13 cellular contexts compared by ENCODE assay signal in genomic region chr13:97205971-97206370, GRCh38. TPM values are rescaled to one million over a fixed set of nuclear protein-coding genes. Genes with fewer than 3 reads are reported as not detected.
DNase-seq lines count a peak whose midpoint lies in the region; ATAC-seq and TF ChIP-seq lines count a peak whose summit lies in the region.
"Had no signal": no experiment of that assay in that cellular context is flagged by ENCODE, and none has a peak within 500 bp of the region (broad histone marks: within the 10 kb centered on the region; RNA-seq: fewer than 3 reads in every experiment).

No MANE protein-coding gene starts in this region.

- no peak overlapping the region for H3K4me3 Mint-ChIP-seq in effector memory CD8-positive, alpha-beta T cell
- no peak overlapping the region for H3K4me3 Mint-ChIP-seq in T-helper 2 cell treated with Interferon-gamma antibody and Interleukin-4, amounts not matched to agents 5 μg/mL and 100 μg/mL, for 36 hours
- H3K4me3 Mint-ChIP-seq: CD4-positive, CD25-positive, alpha-beta regulatory T cell had no signal

- no peaks in the 10 kb centered on the region for H3K36me3 Mint-ChIP-seq in effector memory CD8-positive, alpha-beta T cell (ENCODE audit: insufficient read depth)
- H3K36me3 Mint-ChIP-seq in T-helper 2 cell treated with Interferon-gamma antibody and Interleukin-4, amounts not matched to agents 5 μg/mL and 100 μg/mL, for 36 hours (ENCODE audit: low read depth): peaks cover 14% of the 10 kb centered on the region
- H3K36me3 Mint-ChIP-seq: CD4-positive, CD25-positive, alpha-beta regulatory T cell had no signal

- H3K4me1 Mint-ChIP-seq in effector memory CD8-positive, alpha-beta T cell (ENCODE audit: low read depth in 2 of 2): peaks cover 5 to 12% of the 10 kb centered on the region in 2 donors
- H3K4me1 Mint-ChIP-seq in T-helper 2 cell treated with Interferon-gamma antibody and Interleukin-4, amounts not matched to agents 5 μg/mL and 100 μg/mL, for 36 hours (ENCODE audit: low read depth): peaks cover 25% of the 10 kb centered on the region

- no peak overlapping the region for H3K9ac ChIP-seq in endocrine pancreas (ENCODE audit: control insufficient read depth, insufficient read depth, low read length)

- H3K4me1 ChIP-seq in PC-9 (replicated peaks; ENCODE audit: insufficient read depth) (peaks cover 32% of the 10 kb centered on the region), endocrine pancreas (ENCODE audit: control insufficient read depth, insufficient read depth, low read length) (peaks cover 14% of the 10 kb centered on the region)

- intact Hi-C loops in PC-9 (cut with micrococcal nuclease; ENCODE audit: unreplicated experiment): loop anchor here (1.0 kb wide), 1 partner anchor 12 kb away; no protein-coding TSS in a partner anchor

- peak overlapping the region; percentile 27; the same call in 1 of the 2 replicates for H3K4me3 ChIP-seq in PC-9
- peak overlapping the region; percentile 40 for H3K4me3 ChIP-seq in endocrine pancreas (ENCODE audit: control insufficient read depth, insufficient read depth, low read length)
- H3K4me3 ChIP-seq in retinal pigment epithelial cell (ENCODE audit: low read length): no peak overlapping the region
- H3K4me3 ChIP-seq: SJCRH30, stomach had no signal

- no TSS peak for BruUV-seq in PC-9 (replicated peaks; lab: Mats Ljungman, UMichigan)

- CTCF ChIA-PET in PC-9 (lab: Charles Lee): interaction anchor here (0.7 to 2.1 kb wide), 2 partner anchors 81 to 96 kb away, joined by 7 to 10 read pairs; no protein-coding TSS in a partner anchor

- H3F3A ChIP-seq in PC-9 (ENCODE audit: insufficient read depth, low read depth): peaks cover 12% of the 10 kb centered on the region; the same call in 1 of the 2 replicates

- TF ChIP-seq CTCF in PC-9 (conservative IDR thresholded peaks at IDR 0.05) (no peak), retinal pigment epithelial cell (conservative IDR thresholded peaks at IDR 0.05; ENCODE audit: low read depth, low read length) (no peak)

- H3K79me2 ChIP-seq in PC-9 (ENCODE audit: low read depth): no peaks in the 10 kb centered on the region

- H4K20me1 ChIP-seq in PC-9 (ENCODE audit: insufficient read depth): no peaks in the 10 kb centered on the region

- no peaks in the 10 kb centered on the region for H3K9me3 Mint-ChIP-seq in effector memory CD8-positive, alpha-beta T cell
- peaks cover 24% of the 10 kb centered on the region for H3K9me3 Mint-ChIP-seq in T-helper 2 cell treated with Interferon-gamma antibody and Interleukin-4, amounts not matched to agents 5 μg/mL and 100 μg/mL, for 36 hours

- no peak for ATAC-seq in effector memory CD8-positive, alpha-beta T cell (replicated peaks)
- ATAC-seq in GM21423 (IDR thresholded peaks at IDR 0.05; ENCODE audit: unreplicated experiment): no peak

- H3K4me2 ChIP-seq in PC-9: peak overlapping the region; percentile 62

- 0 out of 2 replicates have a peak, but pooled peaks cover 10% of the 10 kb centered on the region for H3K36me3 ChIP-seq in PC-9 (ENCODE audit: low read depth)
- H3K36me3 ChIP-seq in endocrine pancreas (ENCODE audit: control insufficient read depth, insufficient read depth, low read length): no peaks in the 10 kb centered on the region
- H3K36me3 ChIP-seq: SJCRH30, stomach had no signal

- peak overlapping the region; percentile 86 for H3K27ac ChIP-seq in PC-9
- H3K27ac ChIP-seq: SJCRH30, stomach had no signal

- POLR2A ChIA-PET in PC-9 (lab: Charles Lee; ENCODE audit: unreplicated experiment): interaction anchor here (0.5 to 0.7 kb wide), 2 partner anchors 11 to 60 kb away, joined by 3 to 7 read pairs; no protein-coding TSS in a partner anchor

- no peak overlapping the region for H3K27ac Mint-ChIP-seq in effector memory CD8-positive, alpha-beta T cell
- H3K27ac Mint-ChIP-seq in T-helper 2 cell treated with Interferon-gamma antibody and Interleukin-4, amounts not matched to agents 5 μg/mL and 100 μg/mL, for 36 hours: no peak overlapping the region

- no peaks in the 10 kb centered on the region for H3K9me2 ChIP-seq in PC-9 (ENCODE audit: insufficient read depth)

- H3K27me3 ChIP-seq in PC-9 (ENCODE audit: insufficient read depth, low read depth): no peaks in the 10 kb centered on the region
- H3K27me3 ChIP-seq in endocrine pancreas (ENCODE audit: control insufficient read depth, insufficient read depth, low read length): no peaks in the 10 kb centered on the region
- H3K27me3 ChIP-seq: SJCRH30, stomach had no signal

- H3K9me3 ChIP-seq in PC-9 (ENCODE audit: insufficient read depth, low read depth): peaks cover 8% of the 10 kb centered on the region; the same call in 1 of the 2 replicates
- no peaks in the 10 kb centered on the region for H3K9me3 ChIP-seq in endocrine pancreas (ENCODE audit: control insufficient read depth, low read length)
- H3K9me3 ChIP-seq: stomach had no signal

- peaks cover 12 to 13% of the 10 kb centered on the region in 2 donors for H3K27me3 Mint-ChIP-seq in effector memory CD8-positive, alpha-beta T cell
- H3K27me3 Mint-ChIP-seq in T-helper 2 cell treated with Interferon-gamma antibody and Interleukin-4, amounts not matched to agents 5 μg/mL and 100 μg/mL, for 36 hours (ENCODE audit: low read depth): peaks cover 5% of the 10 kb centered on the region
- H3K27me3 Mint-ChIP-seq: CD4-positive, CD25-positive, alpha-beta regulatory T cell had no signal

- DNase-seq in HCEC 1CT (peak; percentile 73), PC-9 (peak in 1 of 2 experiments; percentile 87), retinal pigment epithelial cell (ENCODE audit: low read depth) (peak; percentile 82)
- DNase-seq in effector memory CD8-positive, alpha-beta T cell: no peak
- no peak for DNase-seq in T-helper 2 cell treated with Interferon-gamma antibody and Interleukin-4, amounts not matched to agents 5 μg/mL and 100 μg/mL, for 36 hours (ENCODE audit: low spot score)
- DNase-seq: amniotic stem cell, kidney, NCI-H524, SJCRH30, stomach had no signal

- 0 out of 2 replicates have a peak overlapping the region, but pooled peaks have one; percentile 18 for H2AFZ ChIP-seq in PC-9

RNA-seq across cellular contexts. Expression of gene MBNL2, which starts 16.2 kb away (rescaled TPM):
- total RNA-seq in PC-9 (2021): 57.7 and 91.3 TPM in 2 replicates

Comparison
In these comparisons a context has a peak if more than half of its experiments do, and no peak if none do; other contexts are left out.
1. DNase-seq: peak in HCEC 1CT (single experiment) and retinal pigment epithelial cell (single experiment); none in effector memory CD8-positive, alpha-beta T cell (0 of 3) and T-helper 2 cell treated with Interferon-gamma antibody and Interleukin-4, amounts not matched to agents 5 μg/mL and 100 μg/mL, for 36 hours (single experiment).